19 cellular contexts compared by ENCODE assay signal in genomic region chr12:76914102-76914859, GRCh38. TPM values are rescaled to one million over a fixed set of nuclear protein-coding genes. Genes with fewer than 3 reads are reported as not detected.
DNase-seq lines count a peak whose midpoint lies in the region; TF ChIP-seq lines count a peak whose summit lies in the region.
"Had no signal": no experiment of that assay in that cellular context is flagged by ENCODE, and none has a peak within 500 bp of the region (broad histone marks: within the 10 kb centered on the region; RNA-seq: fewer than 3 reads in every experiment).

No MANE protein-coding gene starts in this region.

- intact Hi-C loops in left ventricle myocardium inferior (cut with micrococcal nuclease) = no loop called here
- intact Hi-C loops in MCF 10A (cut with micrococcal nuclease) = no loop called here

- H3K27ac Mint-ChIP-seq in MCF 10A (ENCODE audit: low read depth, unreplicated experiment) = no peak overlapping the region

- H3K9ac ChIP-seq in smooth muscle cell (ENCODE audit: low read depth) = no peak overlapping the region

- POLR2A ChIA-PET in MCF 10A (lab: Yijun Ruan, JAX) = no interaction called here

- TF ChIP-seq CTCF in left ventricle myocardium inferior (IDR thresholded peaks at IDR 0.05; ENCODE audit: borderline replicate concordance) = no peak
- TF ChIP-seq CTCF in right atrium auricular region (IDR thresholded peaks at IDR 0.05) = no peak
- TF ChIP-seq CTCF in LNCaP clone FGC (IDR thresholded peaks at IDR 0.05; ENCODE audit: control insufficient read depth, extremely low read depth, insufficient read depth) = no peak
- TF ChIP-seq CTCF in smooth muscle cell (IDR thresholded peaks at IDR 0.05; ENCODE audit: borderline replicate concordance, insufficient read depth, poor library complexity, severe bottlenecking) = no peak
- no peak for TF ChIP-seq CTCF in MCF 10A (IDR thresholded peaks at IDR 0.05; ENCODE audit: unreplicated experiment)

- H3K4me1 ChIP-seq in left ventricle myocardium inferior (peaks cover 17% of the 10 kb centered on the region), right atrium auricular region (no peaks in the 10 kb centered on the region), smooth muscle cell (ENCODE audit: low read depth) (peaks cover 16% of the 10 kb centered on the region)

- H2AFZ ChIP-seq in smooth muscle cell (ENCODE audit: low read depth) = no peak overlapping the region

- BruUV-seq in MCF 10A (replicated peaks; lab: Mats Ljungman, UMichigan) = no TSS peak

- no peaks in the 10 kb centered on the region for H3K9me3 ChIP-seq in left ventricle myocardium inferior (replicated peaks)
- no peaks in the 10 kb centered on the region for H3K9me3 ChIP-seq in right atrium auricular region
- H3K9me3 ChIP-seq in smooth muscle cell (replicated peaks; ENCODE audit: low read depth) = no peaks in the 10 kb centered on the region
- H3K9me3 ChIP-seq: MG63, SJSA1 had no signal

- CTCF ChIA-PET in MCF 10A (lab: Yijun Ruan, JAX) = no interaction called here

- no peaks in the 10 kb centered on the region for H3K27me3 Mint-ChIP-seq in MCF 10A (ENCODE audit: insufficient read depth, unreplicated experiment)

- H3K36me3 ChIP-seq in left ventricle myocardium inferior (no peaks in the 10 kb centered on the region), right atrium auricular region (no peaks in the 10 kb centered on the region), smooth muscle cell (ENCODE audit: low read depth) (no peaks in the 10 kb centered on the region)
- H3K36me3 ChIP-seq: MG63, SJSA1 had no signal

- H3K79me2 ChIP-seq in smooth muscle cell (ENCODE audit: low read depth) = no peaks in the 10 kb centered on the region

- H3K36me3 Mint-ChIP-seq in MCF 10A (ENCODE audit: insufficient read depth, unreplicated experiment) = no peaks in the 10 kb centered on the region

- H4K20me1 ChIP-seq in smooth muscle cell (ENCODE audit: low read depth) = no peaks in the 10 kb centered on the region

- peak overlapping the region; percentile 56 for H3K27ac ChIP-seq in left ventricle myocardium inferior (replicated peaks)
- H3K27ac ChIP-seq in right atrium auricular region = no peak overlapping the region
- H3K27ac ChIP-seq in smooth muscle cell (ENCODE audit: low read depth) = no peak overlapping the region
- H3K27ac ChIP-seq: SJSA1 had no signal

- H3K4me1 Mint-ChIP-seq in MCF 10A (ENCODE audit: insufficient read depth, unreplicated experiment) = peaks cover 8% of the 10 kb centered on the region

- H3K9me3 Mint-ChIP-seq in MCF 10A (ENCODE audit: unreplicated experiment) = no peaks in the 10 kb centered on the region

- WGBS in smooth muscle cell (ENCODE audit: low lambda C conversion rate) = 96% methylated on average over 2 of the region's 2 CpGs

- H3K4me3 Mint-ChIP-seq in MCF 10A (ENCODE audit: unreplicated experiment) = no peak overlapping the region

- DNase-seq in left ventricle myocardium inferior = no peak
- DNase-seq in right atrium auricular region (ENCODE audit: low spot score) = no peak
- DNase-seq in LNCaP clone FGC (ENCODE audit: low read depth) = peak; percentile 15
- no peak for DNase-seq in smooth muscle cell (lab: John Stamatoyannopoulos, UW; ENCODE audit: unreplicated experiment)
- no peak for DNase-seq in MCF 10A (ENCODE audit: unreplicated experiment)
- no peak for DNase-seq in hypothalamus (lab: John Stamatoyannopoulos, UW)
- DNase-seq in activated CD8-positive, alpha-beta memory T cell treated with anti-CD3 and anti-CD28 coated beads for 24 hours = no peak
- no peak for DNase-seq in C1 segment of cervical spinal cord (lab: John Stamatoyannopoulos, UW)
- DNase-seq: AML-193, EL, GF-D8, GOT3, HCEC 1CT, Karpas-422, MG63, NCI-H1417 treated with DMSO at 0.1 percent for 48 hours, NCI-H187, NCI-H446 treated with DMSO at 0.1 percent for 48 hours had no signal

- H3K4me2 ChIP-seq in smooth muscle cell = peak overlapping the region; percentile 65

- peaks cover 17% of the 10 kb centered on the region for H3F3A ChIP-seq in smooth muscle cell (ENCODE audit: low read depth)

- H3K4me3 ChIP-seq in left ventricle myocardium inferior (no peak overlapping the region), right atrium auricular region (no peak overlapping the region), LNCaP clone FGC (ENCODE audit: low read depth, low read length) (no peak overlapping the region), smooth muscle cell (no peak overlapping the region)
- H3K4me3 ChIP-seq: MG63, SJSA1 had no signal

- H3K27me3 ChIP-seq in left ventricle myocardium inferior (ENCODE audit: low read depth) (no peaks in the 10 kb centered on the region), right atrium auricular region (no peaks in the 10 kb centered on the region), smooth muscle cell (ENCODE audit: low read depth) (no peaks in the 10 kb centered on the region)
- H3K27me3 ChIP-seq: MG63 had no signal

RNA-seq across cellular contexts. Expression of gene CSRP2, which starts 35.5 kb away (rescaled TPM):
- total RNA-seq in left ventricle myocardium inferior = 22.8 TPM
- total RNA-seq in right atrium auricular region = 10 to 100 TPM in 1 of 2 donors, 1 to 10 TPM in 1; 6.4 to 11.6 TPM
- 355 and 379 TPM in 2 replicates for total RNA-seq in smooth muscle cell
- polyA plus RNA-seq in smooth muscle cell = 549 and 735 TPM in 2 replicates
- 2.0 and 2.6 TPM in 2 replicates for total RNA-seq in MCF 10A (2022)

Comparison
In these comparisons a context has a peak if more than half of its experiments do, and no peak if none do; other contexts are left out.
1. RNA of gene CSRP2, which starts 35.5 kb away (total RNA-seq): 355 to 379 TPM in smooth muscle cell; 22.8 TPM in left ventricle myocardium inferior (single experiment), 6.4 to 11.6 TPM in right atrium auricular region and 2.0 to 2.6 TPM in MCF 10A; every median in the first group is over 10 times any median in the second.